Comparison of ENCODE assay signal across 1 cellular context in the genomic region with DNA sequence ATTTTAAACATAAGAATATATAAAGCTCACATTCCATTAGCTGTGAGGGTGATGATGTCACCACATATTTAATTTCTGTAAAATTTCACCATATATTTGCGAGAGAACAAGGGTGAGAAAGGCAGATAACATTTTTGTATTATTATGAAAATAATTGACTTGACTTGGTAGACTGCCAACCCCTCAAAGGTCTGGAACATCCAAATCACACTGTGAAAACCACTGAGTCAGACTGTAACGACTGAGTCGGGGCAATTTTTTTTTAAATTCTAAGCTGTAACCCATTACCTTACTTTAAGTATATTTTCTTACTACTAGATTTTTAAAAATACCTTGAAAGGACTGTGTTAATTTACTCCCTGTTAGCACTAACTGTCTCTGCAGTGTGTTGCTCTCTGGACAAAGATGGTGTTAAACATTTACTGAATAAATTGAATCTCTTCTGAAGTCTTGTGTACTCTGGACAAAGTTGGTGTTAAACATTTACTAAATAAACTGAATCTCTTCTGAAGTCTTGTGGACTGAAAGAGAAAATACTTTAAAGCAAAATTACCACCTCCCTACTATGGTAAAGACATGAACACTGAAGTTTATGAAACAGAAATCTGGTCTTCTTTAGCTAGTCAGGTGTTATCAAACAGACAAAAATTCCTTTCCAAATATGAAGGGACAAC.
TF ChIP-seq lines count a peak whose summit lies in the region.

No MANE protein-coding gene starts in this region.

TF ChIP-seq in WTC11, 78 proteins besides CTCF, POLR2A, EP300 and RAD21 (continued from another document):
- TF ChIP-seq CDX4 (CRISPR knock-in tag; IDR thresholded peaks at IDR 0.05; ENCODE audit: borderline replicate concordance) (no peak), JUN (CRISPR knock-in tag; IDR thresholded peaks at IDR 0.05) (no peak), NFATC4 (CRISPR knock-in tag; IDR thresholded peaks at IDR 0.05) (no peak), ZNF423 (CRISPR knock-in tag; IDR thresholded peaks at IDR 0.05) (no peak), E2F5 (CRISPR knock-in tag; IDR thresholded peaks at IDR 0.05) (no peak), ZNF671 (CRISPR knock-in tag; IDR thresholded peaks at IDR 0.05) (no peak), IRF1 (CRISPR knock-in tag; IDR thresholded peaks at IDR 0.05) (no peak)
TF ChIP-seq in WTC11: peak in this region for 0.
